8 cellular contexts compared by ENCODE assay signal in the genomic region with DNA sequence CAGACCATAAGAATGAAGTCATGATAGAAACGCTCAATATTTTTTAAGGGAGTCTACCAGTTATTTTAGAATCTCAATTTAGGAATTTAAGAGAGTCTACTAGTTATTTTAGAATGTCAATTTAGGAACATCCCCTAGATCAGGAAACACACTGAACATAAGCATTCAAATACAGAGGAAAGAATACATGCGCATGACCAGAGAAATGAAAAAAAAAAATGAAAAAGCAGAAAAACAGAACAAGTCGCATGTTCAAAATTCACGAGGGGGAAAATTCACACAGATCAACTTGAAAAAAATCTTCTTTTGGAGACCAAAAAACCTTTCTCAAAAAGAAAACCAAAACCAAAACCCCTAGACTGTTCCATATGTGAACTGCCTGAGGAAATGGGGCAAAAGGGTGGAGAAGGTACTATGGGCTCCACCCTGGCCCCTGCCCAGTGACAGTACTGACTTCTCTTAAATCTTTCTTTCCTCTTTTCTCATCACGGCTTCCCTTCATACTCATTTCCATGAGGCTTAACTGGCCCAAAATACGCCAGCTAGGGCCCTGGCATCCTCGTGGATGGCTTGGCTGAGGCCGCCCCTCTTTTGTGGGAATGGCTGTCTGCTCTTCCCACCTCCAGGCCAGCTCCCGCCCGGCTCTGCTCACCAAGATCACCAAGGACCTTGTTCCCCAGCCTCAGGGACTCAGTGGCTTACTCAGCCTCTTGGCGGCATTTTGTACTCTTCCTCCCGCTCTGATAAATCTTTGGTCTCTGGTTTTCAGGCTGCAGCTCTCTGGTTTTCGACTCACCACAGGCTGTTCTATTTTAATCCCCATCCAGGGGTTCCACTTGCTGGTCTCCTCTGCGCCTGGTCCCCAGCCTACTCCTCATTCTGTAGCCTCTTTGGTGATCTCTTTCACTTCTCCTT. TPM values are rescaled to one million over a fixed set of nuclear protein-coding genes. Genes with fewer than 3 reads are reported as not detected.
DNase-seq lines count a peak whose midpoint lies in the region; ATAC-seq and TF ChIP-seq lines count a peak whose summit lies in the region.

No MANE protein-coding gene starts in this region.

- in situ Hi-C loops in GM18951 (cut with MboI; ENCODE audit: low sequenced_read_pairs, unreplicated experiment) = no loop called here

- no peak for TF ChIP-seq EP300 in tibial nerve (IDR thresholded peaks at IDR 0.05)

- H3K27ac ChIP-seq in RWPE1 (peak overlapping the region; percentile 30), tibial nerve (peak overlapping the region in 3 of 4 donors; percentile 26 to 63 (median 59))

- H3K4me3 ChIP-seq in tibial nerve = peak overlapping the region in 1 of 4 donors; percentile 21

- H3K27me3 ChIP-seq in tibial nerve = no peaks in the 10 kb centered on the region

- TF ChIP-seq POLR2A in GM18951 (IDR thresholded peaks at IDR 0.05; ENCODE audit: extremely low read depth, insufficient read depth, insufficient read length) (peak; percentile 21), tibial nerve (IDR thresholded peaks at IDR 0.05) (no peak)

- H3K36me3 ChIP-seq in tibial nerve = peaks cover 0 to 2% (median 0%) of the 10 kb centered on the region in 3 donors

- DNase-seq in RWPE1 (ENCODE audit: low spot score) (no peak), left ventricle myocardium superior (no peak), tibial nerve (ENCODE audit: low spot score in 2 of 2) (no peak), NCI-H2081 (lab: John Stamatoyannopoulos, UW) (no peak), COLO829 (ENCODE audit: low spot score) (no peak)
- no peak for DNase-seq in stimulated activated CD4-positive, alpha-beta T cell treated with anti-CD3 and anti-CD28 coated beads, Interleukin-1b, Interleukin-23, amount 100 ng/mL, for 48 hours

- peaks cover 0 to 27% (median 9%) of the 10 kb centered on the region in 4 donors for H3K4me1 ChIP-seq in tibial nerve

- WGBS in tibial nerve, 2 donors = 69 to 73% methylated on average over 14 of the region's 14 CpGs

- intact Hi-C loops in left ventricle myocardium superior (cut with micrococcal nuclease) = no loop called here

- H3K9me3 ChIP-seq in tibial nerve = no peaks in the 10 kb centered on the region

- POLR2A ChIA-PET in RWPE1 (lab: Yijun Ruan, JAX; ENCODE audit: low non-redundant PET) = no interaction called here

- ATAC-seq in HG02759 (IDR thresholded peaks at IDR 0.05; ENCODE audit: unreplicated experiment) (peak; percentile 44), left ventricle myocardium superior (peak; percentile 58)

- TF ChIP-seq CTCF in RWPE1 (conservative IDR thresholded peaks at IDR 0.05; ENCODE audit: low read depth) (no peak), tibial nerve (IDR thresholded peaks at IDR 0.05) (no peak)

- CTCF ChIA-PET in RWPE1 (lab: Yijun Ruan, JAX) = no interaction called here

RNA-seq across cellular contexts. Expression of a gene that starts 11.2 kb away (rescaled TPM):
- total RNA-seq in left ventricle myocardium superior = 5.2 TPM
- total RNA-seq in tibial nerve = 10 to 100 TPM in 2 of 4 donors, 1 to 10 TPM in 2; 5.7 to 13.8 (median 10.2) TPM
